In the genomic region with DNA sequence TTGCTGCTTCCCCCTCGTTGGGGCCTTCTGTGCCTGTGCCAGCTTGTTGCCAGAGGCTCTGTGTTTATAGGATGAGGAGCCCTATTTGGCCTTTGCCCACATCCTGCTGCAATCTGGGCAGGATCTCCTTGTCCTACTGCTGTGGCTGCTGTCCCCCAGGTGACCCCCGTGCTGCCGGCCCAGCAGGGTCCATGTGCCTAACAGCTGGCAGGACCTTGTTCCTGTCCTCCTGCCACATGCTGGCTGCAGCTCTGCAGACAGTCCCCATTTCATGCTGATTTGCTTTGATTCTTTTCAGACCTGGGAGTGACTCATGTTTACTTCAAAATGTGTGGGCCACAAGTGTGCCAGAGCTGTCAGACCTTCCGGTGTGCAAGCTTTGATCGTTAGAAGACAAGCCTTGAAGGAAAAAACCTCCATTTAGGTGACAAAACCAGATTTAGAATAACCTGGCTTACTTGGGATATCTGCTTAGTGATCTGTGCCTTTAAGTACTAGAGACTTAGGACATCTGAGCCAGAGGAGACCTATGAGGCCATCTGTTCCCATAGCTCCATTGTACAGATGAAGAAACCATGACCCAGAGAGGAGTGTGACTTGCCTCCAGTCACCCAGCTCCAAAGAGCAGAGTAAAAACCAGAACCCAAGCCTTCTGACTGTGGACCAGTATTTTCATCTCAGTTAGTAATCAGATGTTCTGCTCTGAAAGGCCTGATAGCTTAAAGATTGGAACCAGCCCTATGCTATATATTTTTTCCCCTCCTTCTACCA, we compare ENCODE assay signal across 8 cellular contexts. TPM values are rescaled to one million over a fixed set of nuclear protein-coding genes. Genes with fewer than 3 reads are reported as not detected.
DNase-seq lines count a peak whose midpoint lies in the region; ATAC-seq and TF ChIP-seq lines count a peak whose summit lies in the region.

No MANE protein-coding gene starts in this region.

- H3K4me3 Mint-ChIP-seq in activated T-cell treated with anti-CD3 and anti-CD28 coated beads, Interleukin-2, amount 50 U/mL, for 4 hours: no peak overlapping the region

- H3K4me2 ChIP-seq in HCT116 (ENCODE audit: low read length) (peak overlapping the region; percentile 54), mesendoderm (ENCODE audit: low read length) (no peak overlapping the region)

- H3K79me1 ChIP-seq in mesendoderm (ENCODE audit: low read length): no peaks in the 10 kb centered on the region

- H3K9me2 ChIP-seq in HCT116 (ENCODE audit: insufficient read depth): no peaks in the 10 kb centered on the region

- CTCF ChIA-PET in HCT116 (lab: Charles Lee): interaction anchor here (0.6 to 1.8 kb wide), 2 partner anchors 19 to 652 kb away, joined by 3 to 4 read pairs; no protein-coding TSS in a partner anchor

- H3K27me3 ChIP-seq in HCT116 (ENCODE audit: insufficient read depth, low read length) (no peaks in the 10 kb centered on the region), spleen (replicated peaks in 1 of 7) (no peaks in the 10 kb centered on the region), mesendoderm (ENCODE audit: insufficient read depth, low read length, poor library complexity) (no peaks in the 10 kb centered on the region)

- no TSS peak for BruUV-seq in HCT116 (replicated peaks; lab: Mats Ljungman, UMichigan)

- H3K4me1 ChIP-seq in HCT116 (ENCODE audit: control insufficient read depth in 1 of 2, insufficient read depth in 2 of 2, low read length in 2 of 2): peaks cover 27 to 40% of the 10 kb centered on the region in 2 experiments
- peaks cover 0 to 14% (median 0%) of the 10 kb centered on the region in 6 donors for H3K4me1 ChIP-seq in spleen
- H3K4me1 ChIP-seq in mesendoderm (ENCODE audit: control insufficient read depth, low read depth, low read length): no peaks in the 10 kb centered on the region

- no peak overlapping the region for H3K18ac ChIP-seq in mesendoderm (ENCODE audit: low read length)

- intact Hi-C loops in HCT116 (cut with micrococcal nuclease) (no loop called here), spleen (cut with DNase I; ENCODE audit: low total_unique reads) (no loop called here)

- TF ChIP-seq RAD21 in HCT116 (IDR thresholded peaks at IDR 0.05; ENCODE audit: low read depth): no peak

- peaks cover 32% of the 10 kb centered on the region for H3K4me1 Mint-ChIP-seq in activated T-cell treated with anti-CD3 and anti-CD28 coated beads, Interleukin-2, amount 50 U/mL, for 4 hours (ENCODE audit: low read depth)

- ATAC-seq in HCT116: peak; percentile 85
- peak; percentile 86 to 97 for ATAC-seq in activated T-cell treated with anti-CD3 and anti-CD28 coated beads, Interleukin-2, amount 50 U/mL, for 4 hours
- no peak for ATAC-seq in GM19035 (IDR thresholded peaks at IDR 0.05; ENCODE audit: unreplicated experiment)

- H3K27ac ChIP-seq in HCT116 (ENCODE audit: low read depth, low read length) (no peak overlapping the region), spleen (peak overlapping the region in 5 of 8 donors; percentile 6 to 61 (median 44)), mesendoderm (ENCODE audit: low read depth, low read length) (no peak overlapping the region)

- H3K4ac ChIP-seq in mesendoderm (ENCODE audit: low read depth, low read length): no peak overlapping the region

- H3K9ac ChIP-seq in HCT116 (ENCODE audit: low read length) (peak overlapping the region; percentile 1; the same call in 1 of the 2 replicates), mesendoderm (ENCODE audit: low read length) (no peak overlapping the region)

- DNase-seq in HCT116 (ENCODE audit: low read depth, low spot score) (peak; percentile 36), fibroblast of villous mesenchyme (ENCODE audit: low read depth) (peak; percentile 42), spleen (no peak), RPMI8226 (no peak), mesendoderm (no peak), T1000 (lab: John Stamatoyannopoulos, UW) (no peak)
- DNase-seq in activated T-cell treated with anti-CD3 and anti-CD28 coated beads, Interleukin-2, amount 50 U/mL, for 4 hours: peak; percentile 21

- no peaks in the 10 kb centered on the region for H3K9me3 Mint-ChIP-seq in activated T-cell treated with anti-CD3 and anti-CD28 coated beads, Interleukin-2, amount 50 U/mL, for 4 hours

- H4K20me1 ChIP-seq in HCT116 (ENCODE audit: insufficient read depth): no peaks in the 10 kb centered on the region

- H3K27me3 Mint-ChIP-seq in activated T-cell treated with anti-CD3 and anti-CD28 coated beads, Interleukin-2, amount 50 U/mL, for 4 hours (ENCODE audit: low read depth): peaks cover 2% of the 10 kb centered on the region

- H2BK15ac ChIP-seq in mesendoderm (replicated peaks; ENCODE audit: low read depth): no peak overlapping the region

- POLR2A ChIA-PET in HCT116 (lab: Charles Lee): no interaction called here

- H3K9me3 ChIP-seq in HCT116 (ENCODE audit: control insufficient read depth in 1 of 2, insufficient read depth in 1 of 2, low read depth in 1 of 2, low read length in 2 of 2) (no peaks in the 10 kb centered on the region), spleen (no peaks in the 10 kb centered on the region)

- H3K23ac ChIP-seq in mesendoderm (ENCODE audit: low read length): no peak overlapping the region

- no peak for TF ChIP-seq CTCF in HCT116 (IDR thresholded peaks at IDR 0.05 in 2 of 3, conservative IDR thresholded peaks at IDR 0.05 in 1 of 3; ENCODE audit: borderline replicate concordance in 1 of 3, insufficient read depth in 1 of 3, low read depth in 2 of 3, low read length in 2 of 3)
- no peak for TF ChIP-seq CTCF in fibroblast of villous mesenchyme (IDR thresholded peaks at IDR 0.05; ENCODE audit: insufficient read depth, low read depth, low read length)
- TF ChIP-seq CTCF in spleen (IDR thresholded peaks at IDR 0.05 in 8 of 11, conservative IDR thresholded peaks at IDR 0.05 in 3 of 11): no peak

- H3K56ac ChIP-seq in mesendoderm (ENCODE audit: low read length): no peak overlapping the region

- H2BK5ac ChIP-seq in mesendoderm (ENCODE audit: low read length): no peak overlapping the region

- H4K5ac ChIP-seq in mesendoderm (ENCODE audit: low read length): no peak overlapping the region

- H2AK5ac ChIP-seq in mesendoderm (ENCODE audit: low read length): no peak overlapping the region

- H3K79me2 ChIP-seq in HCT116 (ENCODE audit: insufficient read depth, low read length) (no peaks in the 10 kb centered on the region), mesendoderm (ENCODE audit: control insufficient read depth, insufficient read depth, low read length) (no peaks in the 10 kb centered on the region)

- RAD21 ChIA-PET in HCT116 (lab: Charles Lee; ENCODE audit: low non-redundant PET in 1 of 2, low total read pairs in 2 of 2, uncharacterized antibody in 2 of 2, unreplicated experiment in 2 of 2): interaction anchor here in 1 of 2 experiments (1.0 kb wide), 1 partner anchor 19 kb away, joined by 3 read pairs; no protein-coding TSS in a partner anchor

- no peak overlapping the region for H2AFZ ChIP-seq in HCT116 (ENCODE audit: low read depth, low read length, poor library complexity, severe bottlenecking)

- H3K4me3 ChIP-seq in HCT116 (replicated peaks in 1 of 2; ENCODE audit: low read depth in 1 of 2, low read length in 2 of 2): 0 out of 4 replicates have a peak overlapping the region, but pooled peaks of 1 of the 2 experiments have one; percentile 6
- H3K4me3 ChIP-seq in fibroblast of villous mesenchyme (ENCODE audit: low read depth, low read length): no peak overlapping the region
- H3K4me3 ChIP-seq in spleen: no peak overlapping the region
- H3K4me3 ChIP-seq in mesendoderm (ENCODE audit: low read length): no peak overlapping the region

- WGBS in spleen, 5 donors: 17 to 27% (median 21%) methylated on average over 5 of the region's 5 CpGs
- no CpG with 5 or more reads among the region's 5 CpGs for WGBS in mesendoderm (ENCODE audit: extremely low coverage, insufficient coverage, low lambda C conversion rate)

- H3K36me3 ChIP-seq in HCT116 (ENCODE audit: control insufficient read depth in 1 of 2, insufficient read depth in 2 of 2, low read length in 2 of 2) (no peaks in the 10 kb centered on the region), spleen (no peaks in the 10 kb centered on the region), mesendoderm (ENCODE audit: control insufficient read depth, insufficient read depth, low read length) (no peaks in the 10 kb centered on the region)

- no peak overlapping the region for H2BK120ac ChIP-seq in mesendoderm (ENCODE audit: low read depth, low read length)

- no peak for TF ChIP-seq POLR2A in HCT116 (IDR thresholded peaks at IDR 0.05; ENCODE audit: borderline replicate concordance, extremely low read depth, insufficient read depth, insufficient read length)
- TF ChIP-seq POLR2A in spleen (IDR thresholded peaks at IDR 0.05): no peak

- H4K8ac ChIP-seq in mesendoderm (ENCODE audit: low read depth, low read length): no peak overlapping the region

- no peaks in the 10 kb centered on the region for H3K36me3 Mint-ChIP-seq in activated T-cell treated with anti-CD3 and anti-CD28 coated beads, Interleukin-2, amount 50 U/mL, for 4 hours (ENCODE audit: insufficient read depth)

TF ChIP-seq in HCT116, 20 proteins besides CTCF, POLR2A, EP300 and RAD21 (continues in another document):
- TF ChIP-seq EGR1 (IDR thresholded peaks at IDR 0.05; ENCODE audit: low read depth) (peak; percentile 38; the same call in 1 of the 2 replicates), EZH2 (IDR thresholded peaks at IDR 0.05) (no peak), SIN3A (IDR thresholded peaks at IDR 0.05; ENCODE audit: low read depth) (peak; percentile 73; the same call in 1 of the 2 replicates), POLR2AphosphoS5 (IDR thresholded peaks at IDR 0.05; ENCODE audit: low read depth, low read length) (peak; percentile 28; the same call in 1 of the 2 replicates), ELF1 (IDR thresholded peaks at IDR 0.05; ENCODE audit: borderline replicate concordance, low read depth) (no peak)
- TF ChIP-seq, protein P1, sequence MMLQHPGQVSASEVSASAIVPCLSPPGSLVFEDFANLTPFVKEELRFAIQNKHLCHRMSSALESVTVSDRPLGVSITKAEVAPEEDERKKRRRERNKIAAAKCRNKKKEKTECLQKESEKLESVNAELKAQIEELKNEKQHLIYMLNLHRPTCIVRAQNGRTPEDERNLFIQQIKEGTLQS (IDR thresholded peaks at IDR 0.05): no peak

RNA-seq across cellular contexts. Expression of gene NAV2, which starts 11.1 kb away (rescaled TPM):
- total RNA-seq in HCT116 (2021; ENCODE audit: unreplicated experiment) (2.1 TPM), fibroblast of villous mesenchyme (11.2 and 11.3 TPM in 2 replicates), spleen (10 to 100 TPM in 1 of 7 donors, 1 to 10 TPM in 6; 2.6 to 11.6 (median 6.2) TPM)
- 1.2 and 1.3 TPM in 2 replicates for polyA plus RNA-seq in HCT116 (2012)
- total RNA-seq in activated T-cell treated with anti-CD3 and anti-CD28 coated beads, Interleukin-2, amount 50 U/mL, for 4 hours: under 1 TPM; 0.08 to 0.60 (median 0.35) TPM
- polyA plus RNA-seq in spleen: 1 to 10 TPM in 1 of 3 donors, under 1 TPM in 2; 0.46 to 1.3 (median 0.48) TPM
- polyA plus RNA-seq in mesendoderm (2013, experiment 1 of 2): 41.5 TPM
- polyA plus RNA-seq in mesendoderm (2013, experiment 2 of 2): 43.4 TPM

Comparison
In these comparisons a context has a peak if more than half of its experiments do, and no peak if none do; other contexts are left out.
1. DNase-seq: peak in HCT116 (single experiment), activated T-cell treated with anti-CD3 and anti-CD28 coated beads, Interleukin-2, amount 50 U/mL, for 4 hours (single experiment) and fibroblast of villous mesenchyme (single experiment); none in spleen (single experiment), RPMI8226 (single experiment), mesendoderm (single experiment) and T1000 (single experiment).
2. H3K27ac ChIP-seq: peak in spleen (5 of 8); none in HCT116 (single experiment) and mesendoderm (single experiment).